ENCODE assay signal across 26 cellular contexts in the genomic region with DNA sequence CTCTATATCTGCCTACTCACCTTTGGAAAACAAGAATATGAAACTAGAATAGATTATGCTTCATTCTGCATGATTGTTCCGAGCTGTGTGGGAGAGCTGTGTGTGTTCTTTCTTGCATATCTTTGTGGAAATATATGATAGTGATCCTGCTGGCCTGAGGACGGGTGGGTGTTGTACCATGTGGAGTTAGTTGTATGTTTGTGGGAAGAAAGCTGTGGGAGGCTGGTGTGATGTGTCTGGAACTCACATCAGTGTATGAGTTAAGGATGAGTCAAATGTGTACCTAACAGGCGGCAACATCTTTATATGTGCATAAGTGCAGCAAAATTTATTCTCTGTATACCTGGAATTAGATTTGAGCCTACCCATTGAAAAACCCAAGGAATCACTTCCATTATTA.
A peak's percentile ranks its signal among the peaks of the same experiment; 100 is the strongest.
DNase-seq lines count a peak whose midpoint lies in the region; ATAC-seq, FAIRE-seq and TF ChIP-seq lines count a peak whose summit lies in the region.
"Had no signal": no experiment of that assay in that cellular context is flagged by ENCODE, and none has a peak within 500 bp of the region (broad histone marks: within the 10 kb centered on the region; RNA-seq: fewer than 3 reads in every experiment).

No MANE protein-coding gene starts in this region.

- H3K4ac ChIP-seq in H9 (ENCODE audit: low read depth, low read length), result no peak overlapping the region

- TF ChIP-seq CTCF in astrocyte (IDR thresholded peaks at IDR 0.05; ENCODE audit: insufficient read depth, low read depth, low read length) (no peak), fibroblast of villous mesenchyme (IDR thresholded peaks at IDR 0.05; ENCODE audit: insufficient read depth, low read depth, low read length) (no peak), H9 (conservative IDR thresholded peaks at IDR 0.05) (no peak), testis (IDR thresholded peaks at IDR 0.05) (no peak)

- no peak overlapping the region for H3T11ph ChIP-seq in H9 (ENCODE audit: low read length)

- H3K27ac Mint-ChIP-seq in astrocyte (ENCODE audit: unreplicated experiment) (peak overlapping the region; percentile 5), immature natural killer cell (no peak overlapping the region), H9 (no peak overlapping the region)
- H3K27ac Mint-ChIP-seq: activated CD4-positive, alpha-beta T cell treated with anti-CD3 and anti-CD28 coated beads for 36 hours; activated naive CD4-positive, alpha-beta T cell treated with anti-CD3 and anti-CD28 coated beads, Interleukin-2, amount 10 ng/mL, durations not matched to agents 7 days and 5 days; activated T-cell treated with anti-CD3 and anti-CD28 coated beads, Interleukin-2, amount 50 U/mL, for 72 hours; endodermal cell; nephron; T-helper 1 cell treated with Interleukin-12 subunit alpha and Interleukin-12 subunit beta and Interleukin-4 antibody, amounts not matched to agents 30 μg/mL and 1 μg/mL, for 36 hours had no signal

- H3K23ac ChIP-seq in H9 (ENCODE audit: insufficient read length, low read depth, low read length), result no peak overlapping the region

- no peaks in the 10 kb centered on the region for H3K23me2 ChIP-seq in H9 (ENCODE audit: insufficient read length, low read depth, low read length, poor library complexity, severe bottlenecking)

- H3K9ac ChIP-seq in astrocyte (ENCODE audit: low read length), result no peak overlapping the region
- H3K9ac ChIP-seq in H9 (ENCODE audit: extremely low read depth, insufficient read length, low read length), result no peak overlapping the region

- no peak overlapping the region for H3K4me3 ChIP-seq in astrocyte (ENCODE audit: insufficient read depth, low read depth, low read length)
- no peak overlapping the region for H3K4me3 ChIP-seq in fibroblast of villous mesenchyme (ENCODE audit: low read depth, low read length)
- no peak overlapping the region for H3K4me3 ChIP-seq in skeletal muscle cell (ENCODE audit: low read depth, low read length)
- no peak overlapping the region for H3K4me3 ChIP-seq in testis
- H3K4me3 ChIP-seq: PC-9, sigmoid colon, SJSA1, uterus had no signal

- no peaks in the 10 kb centered on the region for H3K36me3 Mint-ChIP-seq in astrocyte (ENCODE audit: low read depth, unreplicated experiment)
- no peaks in the 10 kb centered on the region for H3K36me3 Mint-ChIP-seq in immature natural killer cell
- no peaks in the 10 kb centered on the region for H3K36me3 Mint-ChIP-seq in H9 (ENCODE audit: insufficient read depth in 1 of 3, low read depth in 3 of 3)
- H3K36me3 Mint-ChIP-seq: activated naive CD4-positive, alpha-beta T cell treated with anti-CD3 and anti-CD28 coated beads, Interleukin-2, amount 10 ng/mL, durations not matched to agents 7 days and 5 days had no signal

- peak overlapping the region; percentile 34 for H3K4me2 ChIP-seq in astrocyte (ENCODE audit: low read length)
- H3K4me2 ChIP-seq in H9 (ENCODE audit: insufficient read depth, insufficient read length, low read length), result no peak overlapping the region
- H3K4me2 ChIP-seq: PC-9 had no signal

- no peaks in the 10 kb centered on the region for H3K79me1 ChIP-seq in H9 (ENCODE audit: insufficient read depth, low read depth, low read length, poor library complexity, severe bottlenecking)

- H3K9me3 Mint-ChIP-seq in astrocyte (ENCODE audit: unreplicated experiment) (no peaks in the 10 kb centered on the region), immature natural killer cell (peaks cover 6 to 48% (median 19%) of the 10 kb centered on the region in 6 donors), H9 (no peaks in the 10 kb centered on the region)
- H3K9me3 Mint-ChIP-seq: activated naive CD4-positive, alpha-beta T cell treated with anti-CD3 and anti-CD28 coated beads, Interleukin-2, amount 10 ng/mL, durations not matched to agents 7 days and 5 days; endodermal cell; nephron had no signal

- no CpG with 5 or more reads among the region's 3 CpGs for WGBS in H9 (ENCODE audit: extremely low coverage, insufficient read length, low lambda C conversion rate)
- WGBS in testis, 2 donors, result 74 to 76% methylated on average over 3 of the region's 3 CpGs

- no peak overlapping the region for H3K56ac ChIP-seq in H9 (ENCODE audit: insufficient read length, low read depth, low read length)

- no peak overlapping the region for H2AK5ac ChIP-seq in H9 (ENCODE audit: insufficient read length, low read length)

- H3K18ac ChIP-seq in H9 (ENCODE audit: insufficient read length, low read depth, low read length), result no peak overlapping the region

- no peak overlapping the region for H4K8ac ChIP-seq in H9 (replicated peaks; ENCODE audit: insufficient read length, low read depth, low read length)

- no peak for TF ChIP-seq POLR2A in testis (IDR thresholded peaks at IDR 0.05)

- no peaks in the 10 kb centered on the region for H3K27me3 ChIP-seq in astrocyte (ENCODE audit: insufficient read depth, low read length)
- no peaks in the 10 kb centered on the region for H3K27me3 ChIP-seq in H9 (ENCODE audit: insufficient read depth, low read length)
- H3K27me3 ChIP-seq in testis, result no peaks in the 10 kb centered on the region
- H3K27me3 ChIP-seq: sigmoid colon, SJSA1, uterus had no signal

- H4K5ac ChIP-seq in H9 (ENCODE audit: insufficient read length, low read depth, low read length), result no peak overlapping the region

- ATAC-seq in Right ventricle myocardium superior (ENCODE audit: poor library complexity), result no peak
- ATAC-seq: activated CD4-positive, alpha-beta T cell treated with anti-CD3 and anti-CD28 coated beads for 36 hours; activated T-cell treated with anti-CD3 and anti-CD28 coated beads, Interleukin-2, amount 50 U/mL, for 72 hours; HCT116 had no signal

- no peaks in the 10 kb centered on the region for H3K36me3 ChIP-seq in astrocyte (ENCODE audit: insufficient read depth, low read length)
- H3K36me3 ChIP-seq in testis (ENCODE audit: low read depth, missing control alignments), result no peaks in the 10 kb centered on the region
- H3K36me3 ChIP-seq: sigmoid colon, SJSA1, uterus had no signal

- H2AFZ ChIP-seq in astrocyte (ENCODE audit: low read depth, low read length) (no peak overlapping the region), H9 (ENCODE audit: low read length) (no peak overlapping the region)
- H2AFZ ChIP-seq: PC-9 had no signal

- no peak overlapping the region for H2BK20ac ChIP-seq in H9 (ENCODE audit: low read depth, low read length, poor library complexity, severe bottlenecking)

- H2BK12ac ChIP-seq in H9 (ENCODE audit: insufficient read length, low read depth, low read length), result no peak overlapping the region

- H3K27ac ChIP-seq in astrocyte (ENCODE audit: low read depth, low read length) (no peak overlapping the region), H9 (ENCODE audit: insufficient read length, low read depth, low read length) (no peak overlapping the region), testis (no peak overlapping the region)
- H3K27ac ChIP-seq: PC-9, sigmoid colon, SJSA1, uterus had no signal

- H4K20me1 ChIP-seq in astrocyte (ENCODE audit: insufficient read depth, low read length) (no peaks in the 10 kb centered on the region), H9 (ENCODE audit: control insufficient read depth, insufficient read depth, insufficient read length) (no peaks in the 10 kb centered on the region)

- no peaks in the 10 kb centered on the region for H3K27me3 Mint-ChIP-seq in astrocyte (ENCODE audit: low read depth, unreplicated experiment)
- no peaks in the 10 kb centered on the region for H3K27me3 Mint-ChIP-seq in immature natural killer cell (ENCODE audit: low read depth in 3 of 3)
- H3K27me3 Mint-ChIP-seq in H9 (ENCODE audit: low read depth), result no peaks in the 10 kb centered on the region
- H3K27me3 Mint-ChIP-seq: activated CD4-positive, alpha-beta T cell treated with anti-CD3 and anti-CD28 coated beads for 36 hours; activated naive CD4-positive, alpha-beta T cell treated with anti-CD3 and anti-CD28 coated beads, Interleukin-2, amount 10 ng/mL, durations not matched to agents 7 days and 5 days had no signal

- no peak overlapping the region for H2BK5ac ChIP-seq in H9 (ENCODE audit: insufficient read length, low read length)

- H3K79me2 ChIP-seq in astrocyte (ENCODE audit: insufficient read depth, low read length) (no peaks in the 10 kb centered on the region), H9 (ENCODE audit: insufficient read depth, low read length) (no peaks in the 10 kb centered on the region)

- no peak overlapping the region for H2BK120ac ChIP-seq in H9 (ENCODE audit: low read depth, low read length, poor library complexity, severe bottlenecking)

- no peak overlapping the region for H3K14ac ChIP-seq in H9 (ENCODE audit: insufficient read depth, low read length)

- H3K4me3 Mint-ChIP-seq in astrocyte (ENCODE audit: unreplicated experiment) (no peak overlapping the region), immature natural killer cell (no peak overlapping the region), H9 (no peak overlapping the region)
- H3K4me3 Mint-ChIP-seq: activated CD4-positive, alpha-beta T cell treated with anti-CD3 and anti-CD28 coated beads for 36 hours; activated naive CD4-positive, alpha-beta T cell treated with anti-CD3 and anti-CD28 coated beads, Interleukin-2, amount 10 ng/mL, durations not matched to agents 7 days and 5 days; activated T-cell treated with anti-CD3 and anti-CD28 coated beads, Interleukin-2, amount 50 U/mL, for 72 hours; endodermal cell; nephron; T-helper 1 cell treated with Interleukin-12 subunit alpha and Interleukin-12 subunit beta and Interleukin-4 antibody, amounts not matched to agents 30 μg/mL and 1 μg/mL, for 36 hours had no signal

- H3K4me1 ChIP-seq in astrocyte (ENCODE audit: insufficient read depth, low read length) (no peaks in the 10 kb centered on the region), H9 (ENCODE audit: insufficient read depth, low read length) (no peaks in the 10 kb centered on the region), testis (no peaks in the 10 kb centered on the region)
- H3K4me1 ChIP-seq: sigmoid colon, SJSA1, uterus had no signal

- H2BK15ac ChIP-seq in H9 (ENCODE audit: low read depth, low read length), result no peak overlapping the region

- H3K4me1 Mint-ChIP-seq in astrocyte (ENCODE audit: low read depth, unreplicated experiment) (peaks cover 9% of the 10 kb centered on the region), immature natural killer cell (no peaks in the 10 kb centered on the region), H9 (no peaks in the 10 kb centered on the region)
- H3K4me1 Mint-ChIP-seq: activated CD4-positive, alpha-beta T cell treated with anti-CD3 and anti-CD28 coated beads for 36 hours; activated naive CD4-positive, alpha-beta T cell treated with anti-CD3 and anti-CD28 coated beads, Interleukin-2, amount 10 ng/mL, durations not matched to agents 7 days and 5 days; endodermal cell; nephron had no signal

- intact Hi-C loops in Right ventricle myocardium superior (cut with DNase I), result no loop called here
- intact Hi-C loops in testis (cut with DNase I; ENCODE audit: low total_unique reads), result no loop called here

- peak; percentile 6 for DNase-seq in HS-5 (ENCODE audit: low read depth)
- DNase-seq in astrocyte (ENCODE audit: low read depth), result peak; percentile 36
- DNase-seq in fibroblast of villous mesenchyme (ENCODE audit: low read depth), result peak; percentile 0
- peak; percentile 38 for DNase-seq in skeletal muscle cell (ENCODE audit: low read depth)
- DNase-seq in immature natural killer cell, result no peak
- DNase-seq in H9, result no peak
- DNase-seq in Right ventricle myocardium superior, result no peak
- no peak for DNase-seq in testis
- DNase-seq: activated CD4-positive, alpha-beta T cell treated with anti-CD3 and anti-CD28 coated beads for 36 hours; activated naive CD4-positive, alpha-beta T cell treated with anti-CD3 and anti-CD28 coated beads, Interleukin-2, amount 10 ng/mL, durations not matched to agents 7 days and 5 days; activated T-cell treated with anti-CD3 and anti-CD28 coated beads, Interleukin-2, amount 50 U/mL, for 72 hours; aorta; endodermal cell; GDM1; NCI-H1105; NCI-H2029 treated with DMSO at 0.1 percent for 48 hours; NCI-H446; PC-9; sigmoid colon; substantia nigra; uterus had no signal

- H4K91ac ChIP-seq in H9 (ENCODE audit: insufficient read length, low read depth, low read length), result no peak overlapping the region

- H3K9me3 ChIP-seq in astrocyte (ENCODE audit: insufficient read depth, low read depth, low read length) (no peaks in the 10 kb centered on the region), H9 (ENCODE audit: control insufficient read depth, low read depth, low read length) (no peaks in the 10 kb centered on the region), testis (no peaks in the 10 kb centered on the region)
- H3K9me3 ChIP-seq: SJSA1, uterus had no signal

- FAIRE-seq in astrocyte (lab: Jason Lieb, UNC), result no peak
- FAIRE-seq: colon had no signal

Comparison
In these comparisons a context has a peak if more than half of its experiments do, and no peak if none do; other contexts are left out.
1. DNase-seq: peak in HS-5 (single experiment), astrocyte (single experiment), fibroblast of villous mesenchyme (single experiment) and skeletal muscle cell (single experiment); none in immature natural killer cell (0 of 3), H9 (single experiment), Right ventricle myocardium superior (single experiment) and testis (single experiment).